ENCODE assay signal across 9 cellular contexts in genomic region chr1:35032384-35032739, GRCh38. TPM values are rescaled to one million over a fixed set of nuclear protein-coding genes. Genes with fewer than 3 reads are reported as not detected.
DNase-seq lines count a peak whose midpoint lies in the region; ATAC-seq, FAIRE-seq and TF ChIP-seq lines count a peak whose summit lies in the region.
"Had no signal": no experiment of that assay in that cellular context is flagged by ENCODE, and none has a peak within 500 bp of the region (broad histone marks: within the 10 kb centered on the region; RNA-seq: fewer than 3 reads in every experiment).

No MANE protein-coding gene starts in this region.

- peak overlapping the region; percentile 99 for H3K4me3 Mint-ChIP-seq in activated CD4-positive, alpha-beta T cell treated with anti-CD3 and anti-CD28 coated beads, Interleukin-2, amount 10 ng/mL, durations not matched to agents 24 days and 14 days
- H3K4me3 Mint-ChIP-seq in stimulated activated memory B cell treated with anti-CD40 and anti-IgM and Interleukin-4, amounts not matched to agents 10 μg/mL and 1 μg/mL and 100 μg/mL, for 72 hours: peak overlapping the region; percentile 51

- H3K27ac ChIP-seq in WERI-Rb-1: no peak overlapping the region

- H3K27ac Mint-ChIP-seq in activated CD4-positive, alpha-beta T cell treated with anti-CD3 and anti-CD28 coated beads, Interleukin-2, amount 10 ng/mL, durations not matched to agents 24 days and 14 days: no peak overlapping the region
- no peak overlapping the region for H3K27ac Mint-ChIP-seq in stimulated activated memory B cell treated with anti-CD40 and anti-IgM and Interleukin-4, amounts not matched to agents 10 μg/mL and 1 μg/mL and 100 μg/mL, for 72 hours

- intact Hi-C loops in activated CD4-positive, alpha-beta T cell treated with anti-CD3 and anti-CD28 coated beads, Interleukin-2, amount 10 ng/mL, durations not matched to agents 24 days and 14 days (cut with micrococcal nuclease): loop anchor here (2.0 to 5.0 kb wide), 3 partner anchors 42 to 170 kb away; partner anchors contain the start of gene TMEM35B

- H3K36me3 ChIP-seq in WERI-Rb-1: no peaks in the 10 kb centered on the region
- H3K36me3 ChIP-seq: adrenal gland had no signal

- no peaks in the 10 kb centered on the region for H3K27me3 ChIP-seq in WERI-Rb-1 (ENCODE audit: insufficient read depth, low read depth, severe bottlenecking)
- H3K27me3 ChIP-seq: adrenal gland had no signal

- no peak for TF ChIP-seq CTCF in WERI-Rb-1 (IDR thresholded peaks at IDR 0.05; ENCODE audit: low read depth, low read length)
- no peak for TF ChIP-seq CTCF in foreskin fibroblast (IDR thresholded peaks at IDR 0.05; ENCODE audit: low read depth, low read length)
- TF ChIP-seq CTCF in D721Med (IDR thresholded peaks at IDR 0.05; ENCODE audit: insufficient read depth, missing control alignments): no peak

- ATAC-seq in stimulated activated memory B cell treated with anti-CD40 and anti-IgM and Interleukin-4, amounts not matched to agents 10 μg/mL and 1 μg/mL and 100 μg/mL, for 72 hours: no peak

- peaks cover 3% of the 10 kb centered on the region for H3K9me3 Mint-ChIP-seq in activated CD4-positive, alpha-beta T cell treated with anti-CD3 and anti-CD28 coated beads, Interleukin-2, amount 10 ng/mL, durations not matched to agents 24 days and 14 days
- H3K9me3 Mint-ChIP-seq in stimulated activated memory B cell treated with anti-CD40 and anti-IgM and Interleukin-4, amounts not matched to agents 10 μg/mL and 1 μg/mL and 100 μg/mL, for 72 hours: no peaks in the 10 kb centered on the region

- H3K9me3 ChIP-seq in WERI-Rb-1 (ENCODE audit: severe bottlenecking): peaks cover 12% of the 10 kb centered on the region
- H3K9me3 ChIP-seq: adrenal gland had no signal

- H3K27me3 Mint-ChIP-seq in activated CD4-positive, alpha-beta T cell treated with anti-CD3 and anti-CD28 coated beads, Interleukin-2, amount 10 ng/mL, durations not matched to agents 24 days and 14 days: peaks cover 2% of the 10 kb centered on the region
- H3K27me3 Mint-ChIP-seq in stimulated activated memory B cell treated with anti-CD40 and anti-IgM and Interleukin-4, amounts not matched to agents 10 μg/mL and 1 μg/mL and 100 μg/mL, for 72 hours: no peaks in the 10 kb centered on the region

- peaks cover 16% of the 10 kb centered on the region for H3K4me1 Mint-ChIP-seq in activated CD4-positive, alpha-beta T cell treated with anti-CD3 and anti-CD28 coated beads, Interleukin-2, amount 10 ng/mL, durations not matched to agents 24 days and 14 days
- peaks cover 22% of the 10 kb centered on the region for H3K4me1 Mint-ChIP-seq in stimulated activated memory B cell treated with anti-CD40 and anti-IgM and Interleukin-4, amounts not matched to agents 10 μg/mL and 1 μg/mL and 100 μg/mL, for 72 hours

- H3K4me3 ChIP-seq in WERI-Rb-1 (ENCODE audit: low read depth, low read length) (peak overlapping the region; percentile 58), foreskin fibroblast (ENCODE audit: low read depth in 1 of 2, low read length in 2 of 2) (peak overlapping the region; percentile 82 to 98)

- no peak for FAIRE-seq in D721Med (lab: Jason Lieb, UNC)

- no peak for DNase-seq in activated CD4-positive, alpha-beta T cell treated with anti-CD3 and anti-CD28 coated beads, Interleukin-2, amount 10 ng/mL, durations not matched to agents 24 days and 14 days
- no peak for DNase-seq in activated CD4-positive, alpha-beta T cell treated with anti-CD3 and anti-CD28 coated beads, Interleukin-2, amount 50 U/mL, for 4 hours
- DNase-seq in WERI-Rb-1: no peak
- DNase-seq in foreskin fibroblast: no peak
- no peak for DNase-seq in NCI-H2107 treated with DMSO at 0.1 percent for 48 hours (lab: John Stamatoyannopoulos, UW; ENCODE audit: unreplicated experiment)
- DNase-seq in NCI-H2196 (lab: John Stamatoyannopoulos, UW; ENCODE audit: unreplicated experiment): no peak
- no peak for DNase-seq in D721Med (ENCODE audit: insufficient read length, low spot score)

- peaks cover 20% of the 10 kb centered on the region for H3K36me3 Mint-ChIP-seq in activated CD4-positive, alpha-beta T cell treated with anti-CD3 and anti-CD28 coated beads, Interleukin-2, amount 10 ng/mL, durations not matched to agents 24 days and 14 days (ENCODE audit: low read depth)
- H3K36me3 Mint-ChIP-seq in stimulated activated memory B cell treated with anti-CD40 and anti-IgM and Interleukin-4, amounts not matched to agents 10 μg/mL and 1 μg/mL and 100 μg/mL, for 72 hours: peaks cover 17% of the 10 kb centered on the region

RNA-seq across cellular contexts. Expression of gene ZMYM6, which starts 0.6 kb away (rescaled TPM):
- total RNA-seq in activated CD4-positive, alpha-beta T cell treated with anti-CD3 and anti-CD28 coated beads, Interleukin-2, amount 10 ng/mL, durations not matched to agents 24 days and 14 days: 20.3 and 23.5 TPM in 2 replicates

RNA-seq across cellular contexts. Expression of gene ZMYM1, which starts 46.8 kb away (rescaled TPM):
- total RNA-seq in activated CD4-positive, alpha-beta T cell treated with anti-CD3 and anti-CD28 coated beads, Interleukin-2, amount 10 ng/mL, durations not matched to agents 24 days and 14 days: 2.8 and 5.7 TPM in 2 replicates

RNA-seq across cellular contexts. Expression of gene TMEM35B, which starts 47.2 kb away (rescaled TPM):
- 20.1 and 22.1 TPM in 2 replicates for total RNA-seq in activated CD4-positive, alpha-beta T cell treated with anti-CD3 and anti-CD28 coated beads, Interleukin-2, amount 10 ng/mL, durations not matched to agents 24 days and 14 days
